17 cellular contexts compared by ENCODE assay signal in the genomic region with DNA sequence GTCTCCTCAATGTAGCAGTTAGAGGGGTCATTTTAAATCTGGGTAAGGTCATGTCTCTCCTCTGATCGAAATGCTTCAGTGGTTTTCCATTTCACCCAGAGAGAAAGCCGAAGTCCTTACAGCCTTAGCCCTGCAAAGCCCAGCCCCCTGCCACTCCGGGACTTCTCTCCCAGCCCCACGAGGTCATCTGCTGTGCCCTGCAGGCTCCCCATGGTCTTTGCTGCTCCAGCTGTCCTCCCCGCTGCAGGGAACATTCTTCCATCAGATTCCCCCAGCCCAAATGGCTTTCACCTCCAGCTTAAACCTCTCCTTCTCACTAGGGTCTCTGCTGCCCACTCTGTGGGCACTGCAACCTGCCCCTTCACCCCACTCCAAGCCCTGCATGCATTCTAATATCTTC.
DNase-seq lines count a peak whose midpoint lies in the region; ATAC-seq and TF ChIP-seq lines count a peak whose summit lies in the region.
"Had no signal": no experiment of that assay in that cellular context is flagged by ENCODE, and none has a peak within 500 bp of the region (broad histone marks: within the 10 kb centered on the region; RNA-seq: fewer than 3 reads in every experiment).

No MANE protein-coding gene starts in this region.

- no peaks in the 10 kb centered on the region for H3K79me1 ChIP-seq in neuronal stem cell (ENCODE audit: low read depth, low read length)

- no peak overlapping the region for H4K8ac ChIP-seq in neuronal stem cell (ENCODE audit: low read depth, low read length)

- DNase-seq in endothelial cell (ENCODE audit: low spot score) (no peak), nephron progenitor cell (no peak), neuronal stem cell (ENCODE audit: low spot score) (no peak), NCI-H748 treated with DMSO at 0.1 percent for 48 hours (lab: John Stamatoyannopoulos, UW) (no peak), foreskin melanocyte (no peak)
- DNase-seq: C1 segment of cervical spinal cord; Calu3; CD4-positive, alpha-beta memory T cell; COR-L47; DMS53; DMS79 treated with DMSO at 0.1 percent for 48 hours; GF-D8; GM23248; H7; HCEC 1CT had no signal

- H4K91ac ChIP-seq in neuronal stem cell (ENCODE audit: low read depth, low read length, poor library complexity), result no peak overlapping the region

- H3K4me2 ChIP-seq in neuronal stem cell (ENCODE audit: insufficient read depth, low read length, poor library complexity, severe bottlenecking), result no peak overlapping the region

- H3K4me1 ChIP-seq in neuronal stem cell (ENCODE audit: control insufficient read depth in 2 of 2, insufficient read depth in 1 of 2, low read depth in 1 of 2, low read length in 2 of 2), result peaks cover 0 to 5% of the 10 kb centered on the region in 2 donors

- H3K18ac ChIP-seq in neuronal stem cell (ENCODE audit: low read length), result peak overlapping the region; percentile 12

- no peak overlapping the region for H3K27ac ChIP-seq in neuronal stem cell (replicated peaks; ENCODE audit: low read length)
- H3K27ac ChIP-seq: GM23248 had no signal

- H3K36me3 ChIP-seq in neuronal stem cell (replicated peaks in 1 of 2; ENCODE audit: control insufficient read depth in 2 of 2, insufficient read depth in 2 of 2, low read length in 2 of 2), result no peaks in the 10 kb centered on the region

- H2BK12ac ChIP-seq in neuronal stem cell (ENCODE audit: low read length), result no peak overlapping the region

- no peaks in the 10 kb centered on the region for H3K9me3 ChIP-seq in neuronal stem cell (replicated peaks in 1 of 2; ENCODE audit: control insufficient read depth in 2 of 2, insufficient read depth in 1 of 2, low read depth in 1 of 2, low read length in 2 of 2)

- H3K4ac ChIP-seq in neuronal stem cell (ENCODE audit: low read length), result no peak overlapping the region

- H3K27ac Mint-ChIP-seq in endothelial cell (ENCODE audit: unreplicated experiment) (no peak overlapping the region), nephron progenitor cell (peak overlapping the region; percentile 64)

- H2BK120ac ChIP-seq in neuronal stem cell (ENCODE audit: low read depth, low read length), result no peak overlapping the region

- H3K9me3 Mint-ChIP-seq in endothelial cell (ENCODE audit: unreplicated experiment) (no peaks in the 10 kb centered on the region), nephron progenitor cell (no peaks in the 10 kb centered on the region)

- H3K4me3 Mint-ChIP-seq in endothelial cell (ENCODE audit: unreplicated experiment) (peak overlapping the region; percentile 4), nephron progenitor cell (no peak overlapping the region)
- H3K4me3 Mint-ChIP-seq: CD4-positive, alpha-beta memory T cell had no signal

- no peak overlapping the region for H3K14ac ChIP-seq in neuronal stem cell (ENCODE audit: low read length)

- H3K36me3 Mint-ChIP-seq in endothelial cell (ENCODE audit: low read depth, unreplicated experiment) (peaks cover 3% of the 10 kb centered on the region), nephron progenitor cell (ENCODE audit: low read depth) (no peaks in the 10 kb centered on the region)
- H3K36me3 Mint-ChIP-seq: CD4-positive, alpha-beta memory T cell had no signal

- no peaks in the 10 kb centered on the region for H3K27me3 ChIP-seq in neuronal stem cell (ENCODE audit: control insufficient read depth in 3 of 3, insufficient read depth in 3 of 3, low read depth in 1 of 3, low read length in 3 of 3)

- H3K27me3 Mint-ChIP-seq in endothelial cell (ENCODE audit: unreplicated experiment) (peaks cover 7% of the 10 kb centered on the region), nephron progenitor cell (ENCODE audit: low read depth, poor library complexity) (peaks cover 24% of the 10 kb centered on the region)
- H3K27me3 Mint-ChIP-seq: CD4-positive, alpha-beta memory T cell had no signal

- no peak overlapping the region for H2BK15ac ChIP-seq in neuronal stem cell (ENCODE audit: low read length)

- H3K4me1 Mint-ChIP-seq in endothelial cell (ENCODE audit: unreplicated experiment), result no peaks in the 10 kb centered on the region
- H3K4me1 Mint-ChIP-seq in nephron progenitor cell, result no peaks in the 10 kb centered on the region

- H3K4me3 ChIP-seq in neuronal stem cell (ENCODE audit: low read length in 2 of 2), result no peak overlapping the region
- H3K4me3 ChIP-seq: GM23248 had no signal

- no peak overlapping the region for H3K23ac ChIP-seq in neuronal stem cell (ENCODE audit: low read depth, low read length, poor library complexity)

- H3K9ac ChIP-seq in neuronal stem cell (ENCODE audit: low read depth, low read length, poor library complexity), result no peak overlapping the region
- H3K9ac ChIP-seq: GM23248 had no signal

- H2AK5ac ChIP-seq in neuronal stem cell (ENCODE audit: low read depth, low read length), result no peak overlapping the region

- WGBS in neuronal stem cell (ENCODE audit: extremely low coverage in 2 of 2, insufficient read length in 2 of 2, insufficient replicate concordance in 1 of 2), 2 donors, result no CpG with 5 or more reads among the region's 5 CpGs

- ATAC-seq in GM19035 (IDR thresholded peaks at IDR 0.05; ENCODE audit: unreplicated experiment) (no peak), HG02840 (IDR thresholded peaks at IDR 0.05; ENCODE audit: low FRiP score, unreplicated experiment) (no peak)

- TF ChIP-seq CTCF in endothelial cell (IDR thresholded peaks at IDR 0.05; ENCODE audit: unreplicated experiment) (no peak), nephron progenitor cell (IDR thresholded peaks at IDR 0.05) (no peak)

- H2BK5ac ChIP-seq in neuronal stem cell (ENCODE audit: low read length), result no peak overlapping the region

- no peak overlapping the region for H2AFZ ChIP-seq in neuronal stem cell (ENCODE audit: low read length)
- H2AFZ ChIP-seq: GM23248 had no signal
